In the genomic region with DNA sequence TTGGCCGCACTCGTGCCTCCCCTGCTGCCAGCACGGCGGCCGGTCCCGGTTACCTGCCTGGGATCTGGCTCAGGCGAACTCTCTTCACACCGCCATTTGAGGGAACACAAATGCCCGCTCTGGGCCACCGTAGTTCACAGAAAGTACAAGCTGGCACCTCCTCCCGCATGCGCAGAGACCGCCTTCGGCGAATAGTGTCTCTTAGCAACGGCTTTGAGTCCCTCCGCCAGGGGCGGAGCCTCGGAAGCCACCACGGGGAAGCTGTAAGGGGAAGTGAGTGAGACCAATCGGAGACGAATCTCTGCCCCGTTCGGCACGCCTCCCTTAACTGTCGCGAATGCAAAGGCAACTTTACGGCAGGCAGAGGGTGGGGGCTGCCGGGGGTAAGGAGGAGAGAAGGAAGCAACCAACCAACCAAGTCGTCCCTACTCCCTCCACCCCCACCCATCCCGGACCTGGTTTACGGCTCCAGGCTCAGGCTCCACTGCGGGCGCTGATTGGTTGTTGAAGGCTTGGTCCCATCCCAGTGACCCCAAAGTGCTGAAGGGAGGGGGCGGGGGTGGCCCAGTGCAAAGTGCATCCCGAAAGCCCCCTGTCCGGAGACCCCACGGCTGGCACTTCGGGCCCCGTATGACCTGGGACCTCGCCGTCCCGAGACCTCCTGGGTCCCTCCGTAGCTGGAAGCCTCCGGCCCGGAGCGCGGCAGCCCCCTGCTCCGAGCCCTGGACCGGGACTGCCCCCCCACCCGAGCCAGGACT, we compare ENCODE assay signal across 1 cellular context.
A peak's percentile ranks its signal among the peaks of the same experiment; 100 is the strongest.
TF ChIP-seq lines count a peak whose summit lies in the region.

A gene with protein sequence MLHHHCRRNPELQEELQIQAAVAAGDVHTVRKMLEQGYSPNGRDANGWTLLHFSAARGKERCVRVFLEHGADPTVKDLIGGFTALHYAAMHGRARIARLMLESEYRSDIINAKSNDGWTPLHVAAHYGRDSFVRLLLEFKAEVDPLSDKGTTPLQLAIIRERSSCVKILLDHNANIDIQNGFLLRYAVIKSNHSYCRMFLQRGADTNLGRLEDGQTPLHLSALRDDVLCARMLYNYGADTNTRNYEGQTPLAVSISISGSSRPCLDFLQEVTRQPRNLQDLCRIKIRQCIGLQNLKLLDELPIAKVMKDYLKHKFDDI (plus strand): TSS at position 526 of the 758 bp plus-strand sequence. CDS start 9,628 bp downstream, outside the sequence.
A gene with protein sequence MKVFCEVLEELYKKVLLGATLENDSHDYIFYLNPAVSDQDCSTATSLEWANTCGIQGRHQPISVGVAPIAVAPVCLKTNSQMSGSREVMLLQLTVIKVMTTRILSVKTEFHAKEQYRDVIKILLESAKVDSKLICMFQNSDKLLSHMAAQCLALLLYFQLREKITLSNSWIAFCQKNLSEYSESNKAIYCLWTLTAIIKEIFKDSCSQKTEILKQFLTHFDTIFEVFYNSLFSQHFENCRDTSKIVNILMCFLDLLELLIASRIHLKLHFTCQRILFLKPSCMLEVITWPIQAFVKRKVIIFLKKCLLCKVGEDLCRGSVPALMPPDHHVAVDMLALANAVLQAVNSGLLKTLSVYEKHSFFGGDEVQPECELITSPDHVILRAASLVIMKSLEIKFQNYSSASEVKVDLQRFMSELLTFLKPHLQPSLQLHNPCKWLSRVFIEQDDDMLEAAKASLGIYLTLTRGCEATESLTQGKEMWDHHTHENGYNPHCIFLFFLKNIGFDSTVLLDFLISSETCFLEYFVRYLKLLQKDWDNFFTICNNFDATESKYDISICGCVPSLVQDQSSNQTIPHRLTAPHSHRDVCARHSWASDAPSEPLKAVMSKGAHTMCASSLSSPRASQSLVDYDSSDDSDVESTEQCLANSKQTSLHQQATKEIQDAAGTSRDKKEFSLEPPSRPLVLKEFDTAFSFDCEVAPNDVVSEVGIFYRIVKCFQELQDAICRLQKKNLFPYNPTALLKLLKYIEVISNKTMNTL (minus strand): TSS at position 121 of the 758 bp plus-strand sequence. CDS start 21,342 bp downstream, outside the sequence.

TF ChIP-seq in liver, 16 proteins besides CTCF, POLR2A, EP300 and RAD21 (continued from another document):
- TF ChIP-seq, protein P1, sequence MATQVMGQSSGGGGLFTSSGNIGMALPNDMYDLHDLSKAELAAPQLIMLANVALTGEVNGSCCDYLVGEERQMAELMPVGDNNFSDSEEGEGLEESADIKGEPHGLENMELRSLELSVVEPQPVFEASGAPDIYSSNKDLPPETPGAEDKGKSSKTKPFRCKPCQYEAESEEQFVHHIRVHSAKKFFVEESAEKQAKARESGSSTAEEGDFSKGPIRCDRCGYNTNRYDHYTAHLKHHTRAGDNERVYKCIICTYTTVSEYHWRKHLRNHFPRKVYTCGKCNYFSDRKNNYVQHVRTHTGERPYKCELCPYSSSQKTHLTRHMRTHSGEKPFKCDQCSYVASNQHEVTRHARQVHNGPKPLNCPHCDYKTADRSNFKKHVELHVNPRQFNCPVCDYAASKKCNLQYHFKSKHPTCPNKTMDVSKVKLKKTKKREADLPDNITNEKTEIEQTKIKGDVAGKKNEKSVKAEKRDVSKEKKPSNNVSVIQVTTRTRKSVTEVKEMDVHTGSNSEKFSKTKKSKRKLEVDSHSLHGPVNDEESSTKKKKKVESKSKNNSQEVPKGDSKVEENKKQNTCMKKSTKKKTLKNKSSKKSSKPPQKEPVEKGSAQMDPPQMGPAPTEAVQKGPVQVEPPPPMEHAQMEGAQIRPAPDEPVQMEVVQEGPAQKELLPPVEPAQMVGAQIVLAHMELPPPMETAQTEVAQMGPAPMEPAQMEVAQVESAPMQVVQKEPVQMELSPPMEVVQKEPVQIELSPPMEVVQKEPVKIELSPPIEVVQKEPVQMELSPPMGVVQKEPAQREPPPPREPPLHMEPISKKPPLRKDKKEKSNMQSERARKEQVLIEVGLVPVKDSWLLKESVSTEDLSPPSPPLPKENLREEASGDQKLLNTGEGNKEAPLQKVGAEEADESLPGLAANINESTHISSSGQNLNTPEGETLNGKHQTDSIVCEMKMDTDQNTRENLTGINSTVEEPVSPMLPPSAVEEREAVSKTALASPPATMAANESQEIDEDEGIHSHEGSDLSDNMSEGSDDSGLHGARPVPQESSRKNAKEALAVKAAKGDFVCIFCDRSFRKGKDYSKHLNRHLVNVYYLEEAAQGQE (IDR thresholded peaks at IDR 0.05), result peak; percentile 39
- peak; percentile 98 for TF ChIP-seq YY1 (IDR thresholded peaks at IDR 0.05)
- TF ChIP-seq RXRA (IDR thresholded peaks at IDR 0.05), result peak; percentile 50 to 72
- TF ChIP-seq, protein P2, sequence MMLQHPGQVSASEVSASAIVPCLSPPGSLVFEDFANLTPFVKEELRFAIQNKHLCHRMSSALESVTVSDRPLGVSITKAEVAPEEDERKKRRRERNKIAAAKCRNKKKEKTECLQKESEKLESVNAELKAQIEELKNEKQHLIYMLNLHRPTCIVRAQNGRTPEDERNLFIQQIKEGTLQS (IDR thresholded peaks at IDR 0.05), result peak; percentile 8
- TF ChIP-seq, protein P3, sequence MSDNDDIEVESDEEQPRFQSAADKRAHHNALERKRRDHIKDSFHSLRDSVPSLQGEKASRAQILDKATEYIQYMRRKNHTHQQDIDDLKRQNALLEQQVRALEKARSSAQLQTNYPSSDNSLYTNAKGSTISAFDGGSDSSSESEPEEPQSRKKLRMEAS (IDR thresholded peaks at IDR 0.05), result peak; percentile 94
- peak; percentile 34 for TF ChIP-seq HNF4G (IDR thresholded peaks at IDR 0.05)
- TF ChIP-seq TAF1 (conservative IDR thresholded peaks at IDR 0.05), result peak; percentile 4
